ENCODE assay signal across 8 cellular contexts in the genomic region with DNA sequence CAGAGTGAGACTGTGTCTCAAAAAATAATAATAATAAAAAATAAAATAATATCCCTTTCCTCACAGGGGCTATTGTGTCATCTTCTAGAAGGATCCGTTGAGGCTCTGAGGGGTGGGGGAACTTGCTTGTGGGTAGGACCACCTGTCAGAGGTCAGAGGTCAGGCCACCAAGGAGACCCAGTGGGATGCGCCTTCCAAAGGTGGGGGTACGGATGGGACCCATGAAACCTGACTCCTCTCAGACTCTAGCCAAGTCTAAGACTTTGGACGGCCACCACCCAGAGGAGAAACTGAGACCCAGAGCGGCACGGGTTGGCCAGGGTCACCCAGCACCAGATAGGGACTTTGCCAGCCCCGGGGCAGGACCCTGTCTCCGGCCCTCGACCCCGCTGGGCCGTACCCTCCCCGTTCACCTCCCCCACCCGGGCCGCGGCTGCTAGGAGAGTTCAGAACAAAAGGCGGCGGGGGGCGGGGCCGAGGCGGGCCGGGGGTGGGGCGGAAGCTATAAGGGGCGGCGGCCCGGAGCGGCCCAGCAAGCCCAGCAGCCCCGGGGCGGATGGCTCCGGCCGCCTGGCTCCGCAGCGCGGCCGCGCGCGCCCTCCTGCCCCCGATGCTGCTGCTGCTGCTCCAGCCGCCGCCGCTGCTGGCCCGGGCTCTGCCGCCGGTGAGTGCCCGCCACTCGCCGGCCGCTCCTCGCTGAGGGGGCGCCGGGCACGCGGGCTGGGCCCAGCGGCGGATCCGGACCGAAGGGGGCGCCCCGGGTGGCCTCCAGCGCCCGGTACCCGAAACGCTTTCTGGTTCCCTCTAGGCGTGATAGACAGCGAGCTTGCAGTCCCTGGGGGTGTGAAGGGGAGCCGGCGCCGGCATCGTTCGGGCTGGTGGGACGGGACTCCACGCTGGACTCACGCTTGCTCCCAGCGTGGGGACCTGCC. TPM values are rescaled to one million over a fixed set of nuclear protein-coding genes. Genes with fewer than 3 reads are reported as not detected.
A peak's percentile ranks its signal among the peaks of the same experiment; 100 is the strongest.
DNase-seq lines count a peak whose midpoint lies in the region; ATAC-seq and TF ChIP-seq lines count a peak whose summit lies in the region.

TSS of gene MMP11 (plus strand) at position 535 of the 932 bp plus-strand sequence. CDS start at position 557, 22 bp downstream.

- DNase-seq in D341Med (ENCODE audit: low spot score) (peak; percentile 54), NB4 (ENCODE audit: low read depth) (peak; percentile 46)
- DNase-seq in activated CD4-positive, alpha-beta T cell treated with anti-CD3 and anti-CD28 coated beads, Interleukin-2, amount 50 U/mL, for 4 hours: peak; percentile 45 to 46

- no peak for TF ChIP-seq POLR2A in NB4 (IDR thresholded peaks at IDR 0.05; ENCODE audit: extremely low read depth, insufficient read length)

- peak within 1 kb of the TSS; percentile 68 for H3K27ac ChIP-seq in muscle layer of colon (ENCODE audit: low read depth, low read length)
- no peak within 1 kb of the TSS for H3K27ac ChIP-seq in temporal lobe (ENCODE audit: low read depth, low read length)

- H3K36me3 ChIP-seq in endocrine pancreas (ENCODE audit: control insufficient read depth, insufficient read depth, low read length) (no peaks in the 10 kb centered on the region), muscle layer of colon (ENCODE audit: insufficient read depth, low read length) (no peaks in the 10 kb centered on the region)

- H3K4me3 ChIP-seq in NB4 (ENCODE audit: low read depth, low read length) (no peak within 1 kb of the TSS), endocrine pancreas (ENCODE audit: control insufficient read depth, insufficient read depth, low read length) (no peak within 1 kb of the TSS), muscle layer of colon (ENCODE audit: low read depth in 1 of 2, low read length in 2 of 2) (peak within 1 kb of the TSS; percentile 66 to 88)

- ATAC-seq in HG02642 (IDR thresholded peaks at IDR 0.05; ENCODE audit: poor library complexity, unreplicated experiment) (no peak), GM19452 (IDR thresholded peaks at IDR 0.05; ENCODE audit: unreplicated experiment) (no peak)

- no peaks in the 10 kb centered on the region for H3K27me3 ChIP-seq in endocrine pancreas (ENCODE audit: control insufficient read depth, insufficient read depth, low read length)
- no peaks in the 10 kb centered on the region for H3K27me3 ChIP-seq in muscle layer of colon (ENCODE audit: control insufficient read depth in 1 of 2, insufficient read depth in 2 of 2, low read length in 2 of 2)

- H3K9ac ChIP-seq in endocrine pancreas (ENCODE audit: control insufficient read depth, insufficient read depth, low read length): peak within 1 kb of the TSS; percentile 65
- peak within 1 kb of the TSS; percentile 61 for H3K9ac ChIP-seq in muscle layer of colon (ENCODE audit: low read length)

- H3K4me1 ChIP-seq in endocrine pancreas (ENCODE audit: control insufficient read depth, insufficient read depth, low read length) (no peaks in the 10 kb centered on the region), muscle layer of colon (ENCODE audit: insufficient read depth, low read length) (peaks cover 40% of the 10 kb centered on the region)

- no peaks in the 10 kb centered on the region for H3K9me3 ChIP-seq in endocrine pancreas (ENCODE audit: control insufficient read depth, low read length)
- no peaks in the 10 kb centered on the region for H3K9me3 ChIP-seq in muscle layer of colon (ENCODE audit: low read length)

- no peak for TF ChIP-seq CTCF in NB4 (IDR thresholded peaks at IDR 0.05; ENCODE audit: low read depth, low read length)

RNA-seq across cellular contexts. Expression of gene MMP11, which starts in this region (rescaled TPM):
- total RNA-seq in temporal lobe: 12.8 TPM

Comparison
In these comparisons a context has a peak if more than half of its experiments do, and no peak if none do; other contexts are left out.
1. H3K4me3 ChIP-seq: peak in muscle layer of colon (2 of 2); none in NB4 (single experiment) and endocrine pancreas (single experiment).
2. Peak in every context shown above with its lines, with median percentiles within 50 percentile points of each other: DNase-seq.